In genomic region chr6:4664117-4664626, GRCh38 we compare ENCODE assay signal across 14 cellular contexts.
DNase-seq lines count a peak whose midpoint lies in the region; ATAC-seq and TF ChIP-seq lines count a peak whose summit lies in the region.
"Had no signal": no experiment of that assay in that cellular context is flagged by ENCODE, and none has a peak within 500 bp of the region (broad histone marks: within the 10 kb centered on the region; RNA-seq: fewer than 3 reads in every experiment).

No MANE protein-coding gene starts in this region.

- H3K36me3 ChIP-seq in colonic mucosa, result no peaks in the 10 kb centered on the region
- no peaks in the 10 kb centered on the region for H3K36me3 ChIP-seq in suprapubic skin
- H3K36me3 ChIP-seq: esophagus muscularis mucosa had no signal

- TF ChIP-seq EP300 in suprapubic skin (IDR thresholded peaks at IDR 0.05), result no peak

- WGBS in suprapubic skin, result 48% methylated on average over 6 of the region's 7 CpGs

- H3K27me3 ChIP-seq in colonic mucosa (no peaks in the 10 kb centered on the region), suprapubic skin (no peaks in the 10 kb centered on the region)
- H3K27me3 ChIP-seq: esophagus muscularis mucosa had no signal

- DNase-seq in H4 (ENCODE audit: low spot score) (peak; percentile 40), colonic mucosa (peak; percentile 56), left lobe of liver (ENCODE audit: low spot score) (peak; percentile 41), suprapubic skin (ENCODE audit: low spot score in 2 of 2) (peak; percentile 88 to 89), NCI-H1694 treated with DMSO at 0.1 percent for 48 hours (lab: John Stamatoyannopoulos, UW) (no peak), KBM-7 (no peak), GM10248 (ENCODE audit: extremely low spot score) (no peak), GM10266 (ENCODE audit: extremely low spot score) (no peak)
- DNase-seq: activated naive CD8-positive, alpha-beta T cell treated with anti-CD3 and anti-CD28 coated beads for 36 hours; DND-41; naive thymus-derived CD4-positive, alpha-beta T cell; NCI-H1930 had no signal

- intact Hi-C loops in colonic mucosa (cut with DNase I), result no loop called here

- H3K9ac ChIP-seq in colonic mucosa (ENCODE audit: low read depth in 2 of 2, low read length in 2 of 2), result no peak overlapping the region

- H3K4me3 ChIP-seq in colonic mucosa (no peak overlapping the region), suprapubic skin (no peak overlapping the region)
- H3K4me3 ChIP-seq: esophagus muscularis mucosa had no signal

- in situ Hi-C loops in KBM-7 (cut with MboI; ENCODE audit: low pct_unique_long_range_greater_than_20kb, low sequenced_read_pairs), result no loop called here

- no peak for TF ChIP-seq POLR2A in suprapubic skin (IDR thresholded peaks at IDR 0.05)

- no peak overlapping the region for H3K27ac ChIP-seq in colonic mucosa
- no peak overlapping the region for H3K27ac ChIP-seq in suprapubic skin
- H3K27ac ChIP-seq: esophagus muscularis mucosa, RWPE1 had no signal

- no peaks in the 10 kb centered on the region for H3K4me1 ChIP-seq in colonic mucosa
- no peaks in the 10 kb centered on the region for H3K4me1 ChIP-seq in suprapubic skin

- TF ChIP-seq CTCF in colonic mucosa (IDR thresholded peaks at IDR 0.05) (no peak), suprapubic skin (IDR thresholded peaks at IDR 0.05) (no peak), GM10248 (IDR thresholded peaks at IDR 0.05; ENCODE audit: control extremely low read depth, extremely low read depth, low read depth, missing control alignments) (no peak), GM10266 (IDR thresholded peaks at IDR 0.05; ENCODE audit: control insufficient read depth, insufficient read depth, low read depth, missing control alignments) (no peak)

- H3K9me3 ChIP-seq in colonic mucosa, result no peaks in the 10 kb centered on the region
- no peaks in the 10 kb centered on the region for H3K9me3 ChIP-seq in suprapubic skin
- H3K9me3 ChIP-seq: esophagus muscularis mucosa had no signal

- ATAC-seq in left lobe of liver, result no peak
- ATAC-seq: naive thymus-derived CD4-positive, alpha-beta T cell had no signal

- POLR2A ChIA-PET in GM10248 (lab: Yijun Ruan, JAX), result no interaction called here

- CTCF ChIA-PET in GM10248 (lab: Yijun Ruan, JAX), result no interaction called here

Comparison
In these comparisons a context has a peak if more than half of its experiments do, and no peak if none do; other contexts are left out.
1. DNase-seq: peak in H4 (single experiment), colonic mucosa (single experiment), left lobe of liver (single experiment) and suprapubic skin (2 of 2); none in NCI-H1694 treated with DMSO at 0.1 percent for 48 hours (single experiment), KBM-7 (single experiment), GM10248 (single experiment) and GM10266 (single experiment).